In genomic region chr5:154698681-154699275, GRCh38 we compare ENCODE assay signal across 2 cellular contexts.
TF ChIP-seq lines count a peak whose summit lies in the region.

No MANE protein-coding gene starts in this region.

TF ChIP-seq in H1, 55 proteins besides CTCF, POLR2A, EP300 and RAD21 (continued from another document):
- TF ChIP-seq SRF (IDR thresholded peaks at IDR 0.05; ENCODE audit: low read depth, low read length) = no peak
- TF ChIP-seq SIN3A (conservative IDR thresholded peaks at IDR 0.05 in 1 of 2, IDR thresholded peaks at IDR 0.05 in 1 of 2; ENCODE audit: low read depth in 1 of 2, low read length in 2 of 2) = no peak
- no peak for TF ChIP-seq RFX5 (IDR thresholded peaks at IDR 0.05; ENCODE audit: borderline replicate concordance, low read depth, low read length)
- no peak for TF ChIP-seq CTBP2 (IDR thresholded peaks at IDR 0.05; ENCODE audit: borderline replicate concordance, insufficient read depth, insufficient read length, low read length)
- TF ChIP-seq SIX5 (IDR thresholded peaks at IDR 0.05; ENCODE audit: low read depth, low read length) = no peak
- no peak for TF ChIP-seq FOSL1 (IDR thresholded peaks at IDR 0.05; ENCODE audit: insufficient read depth, low read depth, low read length)
- TF ChIP-seq RNF2 (IDR thresholded peaks at IDR 0.05; ENCODE audit: borderline replicate concordance, low read depth, low read length, missing control alignments, poor library complexity, severe bottlenecking) = no peak
TF ChIP-seq in H1: peak in this region for 0.

TF ChIP-seq in liver, 16 proteins besides CTCF, POLR2A, EP300 and RAD21 (continued from another document):
- TF ChIP-seq JUND (IDR thresholded peaks at IDR 0.05) (peak in 1 of 2 donors; percentile 23), RXRA (IDR thresholded peaks at IDR 0.05) (peak; percentile 37 to 49), HNF4G (IDR thresholded peaks at IDR 0.05) (peak; percentile 70), HNF4A (conservative IDR thresholded peaks at IDR 0.05) (peak; percentile 95 to 96), TAF1 (conservative IDR thresholded peaks at IDR 0.05) (no peak), ZBTB33 (IDR thresholded peaks at IDR 0.05) (no peak)
